16 cellular contexts compared by ENCODE assay signal in the genomic region with DNA sequence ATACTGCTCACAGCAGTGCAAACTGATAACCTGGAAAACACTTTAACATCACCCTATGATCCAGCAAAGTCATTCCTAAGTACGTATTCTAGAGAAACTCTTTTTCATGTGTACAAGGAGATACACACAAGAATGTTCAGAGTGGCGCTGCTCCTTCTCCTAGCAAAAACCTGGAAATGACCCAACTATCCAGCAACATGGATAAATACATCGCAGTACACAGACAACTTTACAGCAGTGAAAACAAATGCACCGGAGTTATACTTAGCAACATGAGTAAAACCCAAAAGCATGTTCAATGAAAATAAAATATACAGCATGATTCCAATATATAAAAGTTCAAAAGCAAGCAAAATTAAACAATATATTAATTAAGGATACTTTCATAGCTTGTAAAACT. TPM values are rescaled to one million over a fixed set of nuclear protein-coding genes. Genes with fewer than 3 reads are reported as not detected.
"Had no signal": no experiment of that assay in that cellular context is flagged by ENCODE, and none has a peak within 500 bp of the region (broad histone marks: within the 10 kb centered on the region; RNA-seq: fewer than 3 reads in every experiment).

No MANE protein-coding gene starts in this region.

- H3K9me3 Mint-ChIP-seq: activated naive CD4-positive, alpha-beta T cell treated with anti-CD3 and anti-CD28 coated beads, Interleukin-2, amount 50 U/mL, for 72 hours; brain; stimulated activated effector memory CD8-positive, alpha-beta T cell treated with anti-CD3 and anti-CD28 coated beads, Interleukin-12 subunit alpha, Interleukin-12 subunit beta, amount 100 ng/mL, for 72 hours had no signal

- H3K27me3 Mint-ChIP-seq: brain; naive thymus-derived CD4-positive, alpha-beta T cell had no signal

- H3K27me3 ChIP-seq: neutrophil, tibial nerve had no signal

- DNase-seq: activated CD4-positive, alpha-beta T cell treated with anti-CD3 and anti-CD28 coated beads for 48 hours; activated CD8-positive, alpha-beta memory T cell treated with anti-CD3 and anti-CD28 coated beads for 24 hours; amygdala; glutamatergic neuron; left cardiac atrium; naive thymus-derived CD4-positive, alpha-beta T cell; posterior cingulate gyrus; right cardiac atrium; small intestine had no signal

- H3K27ac Mint-ChIP-seq: stimulated activated effector memory CD8-positive, alpha-beta T cell treated with anti-CD3 and anti-CD28 coated beads, Interleukin-12 subunit alpha, Interleukin-12 subunit beta, amount 100 ng/mL, for 72 hours had no signal

- ATAC-seq: activated naive CD4-positive, alpha-beta T cell treated with anti-CD3 and anti-CD28 coated beads, Interleukin-2, amount 50 U/mL, for 72 hours; left cardiac atrium; naive thymus-derived CD4-positive, alpha-beta T cell; right cardiac atrium; stimulated activated effector memory CD8-positive, alpha-beta T cell treated with anti-CD3 and anti-CD28 coated beads, Interleukin-12 subunit alpha, Interleukin-12 subunit beta, amount 100 ng/mL, for 72 hours had no signal

- H3K9me3 ChIP-seq: neutrophil, tibial nerve had no signal

- H3K4me3 ChIP-seq: tibial nerve had no signal

- H3K4me3 Mint-ChIP-seq: brain; naive thymus-derived CD4-positive, alpha-beta T cell; stimulated activated effector memory CD8-positive, alpha-beta T cell treated with anti-CD3 and anti-CD28 coated beads, Interleukin-12 subunit alpha, Interleukin-12 subunit beta, amount 100 ng/mL, for 72 hours had no signal

- H3K27ac ChIP-seq: neutrophil, tibial nerve had no signal

RNA-seq across cellular contexts. Expression of a gene that starts 55.6 kb away (rescaled TPM):
- total RNA-seq: dermis microvascular lymphatic vessel endothelial cell, lung microvascular endothelial cell had no signal
